In the genomic region with DNA sequence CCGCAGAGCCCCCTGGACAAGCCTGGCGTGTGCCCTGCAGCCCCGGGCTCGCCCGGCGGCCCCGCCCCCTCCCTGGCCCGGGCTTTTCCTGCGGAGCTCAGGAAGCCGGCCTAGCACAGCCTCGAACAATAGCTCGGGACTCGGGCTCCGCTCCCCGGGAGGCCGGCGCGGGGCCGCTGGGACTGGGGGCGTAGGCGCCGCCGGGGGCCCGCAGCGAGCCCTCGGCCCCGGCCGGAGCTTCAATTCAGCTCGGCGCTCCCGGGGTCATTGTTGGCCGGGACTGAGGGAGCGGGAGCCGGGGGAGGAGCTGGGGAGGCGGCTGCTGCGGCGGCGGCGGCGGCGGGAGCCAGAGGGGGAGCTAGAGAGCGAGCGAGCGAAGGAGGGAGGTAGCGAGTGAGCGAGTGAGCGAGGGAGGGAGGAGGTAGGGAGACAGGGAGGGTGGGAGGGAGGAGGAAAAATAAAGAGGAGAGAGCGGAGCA, we compare ENCODE assay signal across 8 cellular contexts. TPM values are rescaled to one million over a fixed set of nuclear protein-coding genes. Genes with fewer than 3 reads are reported as not detected.
DNase-seq lines count a peak whose midpoint lies in the region; ATAC-seq, FAIRE-seq and TF ChIP-seq lines count a peak whose summit lies in the region.

No MANE protein-coding gene starts in this region.

- H3K4me3 ChIP-seq in breast epithelium (peak overlapping the region; percentile 66 to 85 (median 84)), skin epidermis (peak overlapping the region; percentile 48 to 74 (median 62))

- H3K4me1 ChIP-seq in breast epithelium: no peaks in the 10 kb centered on the region

- TF ChIP-seq POLR2A in GM12891 (IDR thresholded peaks at IDR 0.05; ENCODE audit: low read depth, low read length) (no peak), breast epithelium (IDR thresholded peaks at IDR 0.05) (no peak)

- intact Hi-C loops in breast epithelium (cut with DNase I; ENCODE audit: low total_unique reads): loop anchor here (5.0 kb wide), 1 partner anchor 1889 kb away; no protein-coding TSS in a partner anchor

- no peak for FAIRE-seq in GM12891 (lab: Jason Lieb, UNC)

- DNase-seq in GM12891 (ENCODE audit: insufficient read length, low spot score) (peak; percentile 86), NCI-H2081 (lab: John Stamatoyannopoulos, UW) (peak; percentile 86 to 92), breast epithelium (ENCODE audit: low spot score in 2 of 2) (peak; percentile 74 to 88), iPS-NIHi7 (ENCODE audit: extremely low spot score) (peak; percentile 93)

- peak; percentile 93 for ATAC-seq in HG02943 (IDR thresholded peaks at IDR 0.05; ENCODE audit: low read depth, unreplicated experiment)
- no peak for ATAC-seq in HG03565 (IDR thresholded peaks at IDR 0.05; ENCODE audit: unreplicated experiment)

- no peaks in the 10 kb centered on the region for H3K9me3 ChIP-seq in breast epithelium

- H3K27me3 ChIP-seq in breast epithelium: no peaks in the 10 kb centered on the region

- no peaks in the 10 kb centered on the region for H3K36me3 ChIP-seq in breast epithelium

- peak; percentile 83 for TF ChIP-seq CTCF in VCaP (conservative IDR thresholded peaks at IDR 0.05)
- TF ChIP-seq CTCF in breast epithelium (IDR thresholded peaks at IDR 0.05): peak in 2 of 3 donors; percentile 32 to 60

- peak overlapping the region; percentile 97 for H3K27ac ChIP-seq in VCaP
- H3K27ac ChIP-seq in breast epithelium: peak overlapping the region; percentile 92
- peak overlapping the region in 19 of 21 experiments; percentile 51 to 92 (median 76) for H3K27ac ChIP-seq in skin epidermis

TF ChIP-seq in GM12891, 5 proteins besides CTCF, POLR2A, EP300 and RAD21:
- TF ChIP-seq TAF1 (IDR thresholded peaks at IDR 0.05; ENCODE audit: low read depth, low read length) (no peak), POLR2AphosphoS5 (IDR thresholded peaks at IDR 0.05; ENCODE audit: low read depth, low read length) (no peak), POU2F2 (IDR thresholded peaks at IDR 0.05; ENCODE audit: low read depth, low read length) (no peak), PAX5 (IDR thresholded peaks at IDR 0.05; ENCODE audit: insufficient read depth, low read length, severe bottlenecking) (no peak), SPI1 (IDR thresholded peaks at IDR 0.05; ENCODE audit: low read depth, low read length) (no peak)

RNA-seq across cellular contexts. Expression of a gene that starts 0.2 kb away (rescaled TPM):
- 2.2 TPM for polyA plus RNA-seq in GM12891 (2012; ENCODE audit: low read depth, missing spikeins)
- total RNA-seq in breast epithelium: 10 to 100 TPM; 36.3 to 82.3 (median 47.3) TPM

RNA-seq across cellular contexts. Expression of a gene that starts 41.0 kb away (rescaled TPM):
- polyA plus RNA-seq in GM12891 (2012; ENCODE audit: low read depth, missing spikeins): not detected
- 1 to 10 TPM in 2 of 3 donors, not detected in 1; 2.3 to 6.1 TPM for total RNA-seq in breast epithelium
